8 cellular contexts compared by ENCODE assay signal in genomic region chr17:42050360-42051012, GRCh38. TPM values are rescaled to one million over a fixed set of nuclear protein-coding genes. Genes with fewer than 3 reads are reported as not detected.
DNase-seq lines count a peak whose midpoint lies in the region; ATAC-seq and TF ChIP-seq lines count a peak whose summit lies in the region.

Gene C17orf113, minus strand, starts transcription at chr17:42050601. Its CDS starts 7,225 bp downstream, at chr17:42043376.

- ATAC-seq in GM18498 (IDR thresholded peaks at IDR 0.05; ENCODE audit: unreplicated experiment) (peak; percentile 54), HG02981 (IDR thresholded peaks at IDR 0.05; ENCODE audit: unreplicated experiment) (no peak)

- H3K9me3 ChIP-seq in mucosa of stomach (ENCODE audit: control insufficient read depth, low read length) (no peaks in the 10 kb centered on the region), subcutaneous abdominal adipose tissue (ENCODE audit: control insufficient read depth in 5 of 5, low read length in 5 of 5) (no peaks in the 10 kb centered on the region)

- peak; percentile 25 for TF ChIP-seq CTCF in epithelial cell of proximal tubule (conservative IDR thresholded peaks at IDR 0.05; ENCODE audit: low read depth, low read length)

- in situ Hi-C loops in ACHN (cut with HindIII; ENCODE audit: low pct_ligation_motif_present, low pct_unique_long_range_greater_than_20kb, low sequenced_read_pairs) = no loop called here

- H3K4me3 ChIP-seq in epithelial cell of proximal tubule (ENCODE audit: low read depth, low read length) (peak within 1 kb of the TSS; percentile 60), mucosa of stomach (ENCODE audit: low read length) (peak within 1 kb of the TSS; percentile 55), subcutaneous abdominal adipose tissue (ENCODE audit: low read depth in 1 of 5, low read length in 5 of 5) (peak within 1 kb of the TSS; percentile 65 to 76 (median 68))

- H3K9ac ChIP-seq in mucosa of stomach (ENCODE audit: low read length) (peak within 1 kb of the TSS; percentile 74), subcutaneous abdominal adipose tissue (ENCODE audit: low read length in 5 of 5) (peak within 1 kb of the TSS in 4 of 5 donors; percentile 41 to 71 (median 60))

- DNase-seq in ACHN = peak; percentile 50
- DNase-seq in NCI-H446 treated with DMSO at 0.1 percent for 48 hours (lab: John Stamatoyannopoulos, UW) = peak; percentile 9
- DNase-seq in activated CD8-positive, alpha-beta memory T cell treated with anti-CD3 and anti-CD28 coated beads, Interleukin-2, amount 50 U/mL, for 4 hours = peak; percentile 62
- no peak for DNase-seq in epithelial cell of proximal tubule (ENCODE audit: low read depth)

- H3K4me1 ChIP-seq in mucosa of stomach (ENCODE audit: control insufficient read depth, insufficient read depth, low read length) = peaks cover 10% of the 10 kb centered on the region
- peaks cover 0 to 13% (median 11%) of the 10 kb centered on the region in 5 donors for H3K4me1 ChIP-seq in subcutaneous abdominal adipose tissue (ENCODE audit: control insufficient read depth in 5 of 5, insufficient read depth in 5 of 5, low read length in 5 of 5)

- H3K27ac ChIP-seq in subcutaneous abdominal adipose tissue (ENCODE audit: low read depth, low read length) = no peak within 1 kb of the TSS

- peaks cover 32% of the 10 kb centered on the region for H3K27me3 ChIP-seq in mucosa of stomach (ENCODE audit: control insufficient read depth, insufficient read depth, low read length)
- H3K27me3 ChIP-seq in subcutaneous abdominal adipose tissue (ENCODE audit: control insufficient read depth in 5 of 5, insufficient read depth in 4 of 5, low read length in 5 of 5) = peaks cover 9 to 30% (median 19%) of the 10 kb centered on the region in 5 donors

- H3K36me3 ChIP-seq in mucosa of stomach (ENCODE audit: control insufficient read depth, insufficient read depth, low read length) (no peaks in the 10 kb centered on the region), subcutaneous abdominal adipose tissue (ENCODE audit: control insufficient read depth in 5 of 5, insufficient read depth in 5 of 5, low read length in 5 of 5) (no peaks in the 10 kb centered on the region)

RNA-seq across cellular contexts. Expression of gene C17orf113, which starts in this region (rescaled TPM):
- 0.07 and 0.98 TPM in 2 replicates for total RNA-seq in epithelial cell of proximal tubule
